ENCODE assay signal across 1 cellular context in the genomic region with DNA sequence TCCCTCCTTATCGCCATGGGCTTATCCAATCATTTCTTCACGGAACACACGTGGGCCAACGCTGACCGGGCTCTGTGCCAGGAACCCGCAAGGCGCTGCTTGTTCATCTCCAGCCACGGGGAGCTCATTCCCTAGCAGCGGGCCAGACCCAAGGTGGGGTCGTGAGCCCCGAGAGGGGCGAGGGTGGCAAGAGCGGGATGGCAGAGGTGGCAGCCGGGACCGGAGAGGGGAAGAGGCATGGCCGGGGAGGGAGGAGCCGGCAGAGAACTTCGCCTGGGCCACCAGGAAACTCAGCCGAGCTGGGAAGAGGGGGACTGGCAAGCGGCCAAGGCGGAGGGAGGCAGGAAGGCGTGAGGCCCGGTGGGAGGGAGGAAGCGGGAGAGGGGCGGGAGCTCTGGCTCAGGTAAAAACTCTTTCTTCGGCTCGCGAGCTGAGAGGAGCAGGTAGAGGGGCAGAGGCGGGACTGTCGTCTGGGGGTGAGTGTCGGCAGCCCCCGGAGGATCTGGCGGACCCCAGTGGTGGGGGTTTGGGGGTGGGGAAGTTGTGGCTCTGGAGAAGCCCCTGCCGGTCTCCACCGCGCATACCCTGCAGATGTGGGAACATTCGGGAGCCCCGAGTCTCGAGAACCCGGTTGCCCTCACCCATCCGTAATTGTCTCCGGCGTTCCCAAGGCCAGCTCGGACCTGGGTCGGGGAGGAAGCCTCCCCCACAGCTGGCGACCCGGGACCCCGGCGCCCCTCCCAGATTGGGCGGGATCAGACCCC.
TF ChIP-seq lines count a peak whose summit lies in the region.

A gene with protein sequence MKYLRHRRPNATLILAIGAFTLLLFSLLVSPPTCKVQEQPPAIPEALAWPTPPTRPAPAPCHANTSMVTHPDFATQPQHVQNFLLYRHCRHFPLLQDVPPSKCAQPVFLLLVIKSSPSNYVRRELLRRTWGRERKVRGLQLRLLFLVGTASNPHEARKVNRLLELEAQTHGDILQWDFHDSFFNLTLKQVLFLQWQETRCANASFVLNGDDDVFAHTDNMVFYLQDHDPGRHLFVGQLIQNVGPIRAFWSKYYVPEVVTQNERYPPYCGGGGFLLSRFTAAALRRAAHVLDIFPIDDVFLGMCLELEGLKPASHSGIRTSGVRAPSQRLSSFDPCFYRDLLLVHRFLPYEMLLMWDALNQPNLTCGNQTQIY (plus strand): TSS at position 408 of the 764 bp plus-strand sequence. CDS start 12,670 bp downstream, outside the sequence.

TF ChIP-seq in K562, 482 proteins besides CTCF, POLR2A, EP300 and RAD21 (continued from another document and continues in another):
- TF ChIP-seq, protein P1, sequence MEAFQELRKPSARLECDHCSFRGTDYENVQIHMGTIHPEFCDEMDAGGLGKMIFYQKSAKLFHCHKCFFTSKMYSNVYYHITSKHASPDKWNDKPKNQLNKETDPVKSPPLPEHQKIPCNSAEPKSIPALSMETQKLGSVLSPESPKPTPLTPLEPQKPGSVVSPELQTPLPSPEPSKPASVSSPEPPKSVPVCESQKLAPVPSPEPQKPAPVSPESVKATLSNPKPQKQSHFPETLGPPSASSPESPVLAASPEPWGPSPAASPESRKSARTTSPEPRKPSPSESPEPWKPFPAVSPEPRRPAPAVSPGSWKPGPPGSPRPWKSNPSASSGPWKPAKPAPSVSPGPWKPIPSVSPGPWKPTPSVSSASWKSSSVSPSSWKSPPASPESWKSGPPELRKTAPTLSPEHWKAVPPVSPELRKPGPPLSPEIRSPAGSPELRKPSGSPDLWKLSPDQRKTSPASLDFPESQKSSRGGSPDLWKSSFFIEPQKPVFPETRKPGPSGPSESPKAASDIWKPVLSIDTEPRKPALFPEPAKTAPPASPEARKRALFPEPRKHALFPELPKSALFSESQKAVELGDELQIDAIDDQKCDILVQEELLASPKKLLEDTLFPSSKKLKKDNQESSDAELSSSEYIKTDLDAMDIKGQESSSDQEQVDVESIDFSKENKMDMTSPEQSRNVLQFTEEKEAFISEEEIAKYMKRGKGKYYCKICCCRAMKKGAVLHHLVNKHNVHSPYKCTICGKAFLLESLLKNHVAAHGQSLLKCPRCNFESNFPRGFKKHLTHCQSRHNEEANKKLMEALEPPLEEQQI (IDR thresholded peaks at IDR 0.05): no peak
- TF ChIP-seq, protein P2, sequence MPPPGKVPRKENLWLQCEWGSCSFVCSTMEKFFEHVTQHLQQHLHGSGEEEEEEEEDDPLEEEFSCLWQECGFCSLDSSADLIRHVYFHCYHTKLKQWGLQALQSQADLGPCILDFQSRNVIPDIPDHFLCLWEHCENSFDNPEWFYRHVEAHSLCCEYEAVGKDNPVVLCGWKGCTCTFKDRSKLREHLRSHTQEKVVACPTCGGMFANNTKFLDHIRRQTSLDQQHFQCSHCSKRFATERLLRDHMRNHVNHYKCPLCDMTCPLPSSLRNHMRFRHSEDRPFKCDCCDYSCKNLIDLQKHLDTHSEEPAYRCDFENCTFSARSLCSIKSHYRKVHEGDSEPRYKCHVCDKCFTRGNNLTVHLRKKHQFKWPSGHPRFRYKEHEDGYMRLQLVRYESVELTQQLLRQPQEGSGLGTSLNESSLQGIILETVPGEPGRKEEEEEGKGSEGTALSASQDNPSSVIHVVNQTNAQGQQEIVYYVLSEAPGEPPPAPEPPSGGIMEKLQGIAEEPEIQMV (tag; conservative IDR thresholded peaks at IDR 0.05; ENCODE audit: low read depth): no peak
- TF ChIP-seq JUNB (CRISPR knock-in tag; conservative IDR thresholded peaks at IDR 0.05) (no peak), PHTF2 (CRISPR knock-in tag; IDR thresholded peaks at IDR 0.05) (no peak), SMARCE1 (IDR thresholded peaks at IDR 0.05) (peak; percentile 48; the same call in 1 of the 2 replicates), ZNF780A (CRISPR knock-in tag; IDR thresholded peaks at IDR 0.05) (no peak), HIVEP1 (CRISPR knock-in tag; IDR thresholded peaks at IDR 0.05) (no peak), FOSL1 (tag; conservative IDR thresholded peaks at IDR 0.05) (no peak), ZNF644 (tag; IDR thresholded peaks at IDR 0.05; ENCODE audit: low read depth) (no peak), OTX1 (CRISPR knock-in tag; IDR thresholded peaks at IDR 0.05) (no peak), ZNF431 (CRISPR knock-in tag; IDR thresholded peaks at IDR 0.05) (no peak), FOXK1 (CRISPR knock-in tag; IDR thresholded peaks at IDR 0.05; ENCODE audit: borderline replicate concordance) (no peak), NONO (IDR thresholded peaks at IDR 0.05; ENCODE audit: low read depth in 2 of 2, low read length in 1 of 2) (0 out of 4 replicates have a peak, but pooled peaks of 1 of the 2 experiments have one; percentile 22), CSDE1 (IDR thresholded peaks at IDR 0.05) (no peak), DIDO1 (tag; IDR thresholded peaks at IDR 0.05; ENCODE audit: low read depth) (no peak), SMAD4 (CRISPR knock-in tag; conservative IDR thresholded peaks at IDR 0.05) (no peak), STAT5B (CRISPR knock-in tag; IDR thresholded peaks at IDR 0.05) (no peak), ZSCAN32 (CRISPR knock-in tag; IDR thresholded peaks at IDR 0.05) (no peak)
- TF ChIP-seq, protein P3, sequence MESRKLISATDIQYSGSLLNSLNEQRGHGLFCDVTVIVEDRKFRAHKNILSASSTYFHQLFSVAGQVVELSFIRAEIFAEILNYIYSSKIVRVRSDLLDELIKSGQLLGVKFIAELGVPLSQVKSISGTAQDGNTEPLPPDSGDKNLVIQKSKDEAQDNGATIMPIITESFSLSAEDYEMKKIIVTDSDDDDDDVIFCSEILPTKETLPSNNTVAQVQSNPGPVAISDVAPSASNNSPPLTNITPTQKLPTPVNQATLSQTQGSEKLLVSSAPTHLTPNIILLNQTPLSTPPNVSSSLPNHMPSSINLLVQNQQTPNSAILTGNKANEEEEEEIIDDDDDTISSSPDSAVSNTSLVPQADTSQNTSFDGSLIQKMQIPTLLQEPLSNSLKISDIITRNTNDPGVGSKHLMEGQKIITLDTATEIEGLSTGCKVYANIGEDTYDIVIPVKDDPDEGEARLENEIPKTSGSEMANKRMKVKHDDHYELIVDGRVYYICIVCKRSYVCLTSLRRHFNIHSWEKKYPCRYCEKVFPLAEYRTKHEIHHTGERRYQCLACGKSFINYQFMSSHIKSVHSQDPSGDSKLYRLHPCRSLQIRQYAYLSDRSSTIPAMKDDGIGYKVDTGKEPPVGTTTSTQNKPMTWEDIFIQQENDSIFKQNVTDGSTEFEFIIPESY (CRISPR knock-in tag; IDR thresholded peaks at IDR 0.05): no peak
- TF ChIP-seq, protein P4, sequence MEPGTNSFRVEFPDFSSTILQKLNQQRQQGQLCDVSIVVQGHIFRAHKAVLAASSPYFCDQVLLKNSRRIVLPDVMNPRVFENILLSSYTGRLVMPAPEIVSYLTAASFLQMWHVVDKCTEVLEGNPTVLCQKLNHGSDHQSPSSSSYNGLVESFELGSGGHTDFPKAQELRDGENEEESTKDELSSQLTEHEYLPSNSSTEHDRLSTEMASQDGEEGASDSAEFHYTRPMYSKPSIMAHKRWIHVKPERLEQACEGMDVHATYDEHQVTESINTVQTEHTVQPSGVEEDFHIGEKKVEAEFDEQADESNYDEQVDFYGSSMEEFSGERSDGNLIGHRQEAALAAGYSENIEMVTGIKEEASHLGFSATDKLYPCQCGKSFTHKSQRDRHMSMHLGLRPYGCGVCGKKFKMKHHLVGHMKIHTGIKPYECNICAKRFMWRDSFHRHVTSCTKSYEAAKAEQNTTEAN (CRISPR knock-in tag; IDR thresholded peaks at IDR 0.05): no peak
- TF ChIP-seq, protein P5, sequence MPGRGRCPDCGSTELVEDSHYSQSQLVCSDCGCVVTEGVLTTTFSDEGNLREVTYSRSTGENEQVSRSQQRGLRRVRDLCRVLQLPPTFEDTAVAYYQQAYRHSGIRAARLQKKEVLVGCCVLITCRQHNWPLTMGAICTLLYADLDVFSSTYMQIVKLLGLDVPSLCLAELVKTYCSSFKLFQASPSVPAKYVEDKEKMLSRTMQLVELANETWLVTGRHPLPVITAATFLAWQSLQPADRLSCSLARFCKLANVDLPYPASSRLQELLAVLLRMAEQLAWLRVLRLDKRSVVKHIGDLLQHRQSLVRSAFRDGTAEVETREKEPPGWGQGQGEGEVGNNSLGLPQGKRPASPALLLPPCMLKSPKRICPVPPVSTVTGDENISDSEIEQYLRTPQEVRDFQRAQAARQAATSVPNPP (IDR thresholded peaks at IDR 0.05; ENCODE audit: borderline replicate concordance, insufficient read depth, insufficient read length): no peak
- TF ChIP-seq, protein P6, sequence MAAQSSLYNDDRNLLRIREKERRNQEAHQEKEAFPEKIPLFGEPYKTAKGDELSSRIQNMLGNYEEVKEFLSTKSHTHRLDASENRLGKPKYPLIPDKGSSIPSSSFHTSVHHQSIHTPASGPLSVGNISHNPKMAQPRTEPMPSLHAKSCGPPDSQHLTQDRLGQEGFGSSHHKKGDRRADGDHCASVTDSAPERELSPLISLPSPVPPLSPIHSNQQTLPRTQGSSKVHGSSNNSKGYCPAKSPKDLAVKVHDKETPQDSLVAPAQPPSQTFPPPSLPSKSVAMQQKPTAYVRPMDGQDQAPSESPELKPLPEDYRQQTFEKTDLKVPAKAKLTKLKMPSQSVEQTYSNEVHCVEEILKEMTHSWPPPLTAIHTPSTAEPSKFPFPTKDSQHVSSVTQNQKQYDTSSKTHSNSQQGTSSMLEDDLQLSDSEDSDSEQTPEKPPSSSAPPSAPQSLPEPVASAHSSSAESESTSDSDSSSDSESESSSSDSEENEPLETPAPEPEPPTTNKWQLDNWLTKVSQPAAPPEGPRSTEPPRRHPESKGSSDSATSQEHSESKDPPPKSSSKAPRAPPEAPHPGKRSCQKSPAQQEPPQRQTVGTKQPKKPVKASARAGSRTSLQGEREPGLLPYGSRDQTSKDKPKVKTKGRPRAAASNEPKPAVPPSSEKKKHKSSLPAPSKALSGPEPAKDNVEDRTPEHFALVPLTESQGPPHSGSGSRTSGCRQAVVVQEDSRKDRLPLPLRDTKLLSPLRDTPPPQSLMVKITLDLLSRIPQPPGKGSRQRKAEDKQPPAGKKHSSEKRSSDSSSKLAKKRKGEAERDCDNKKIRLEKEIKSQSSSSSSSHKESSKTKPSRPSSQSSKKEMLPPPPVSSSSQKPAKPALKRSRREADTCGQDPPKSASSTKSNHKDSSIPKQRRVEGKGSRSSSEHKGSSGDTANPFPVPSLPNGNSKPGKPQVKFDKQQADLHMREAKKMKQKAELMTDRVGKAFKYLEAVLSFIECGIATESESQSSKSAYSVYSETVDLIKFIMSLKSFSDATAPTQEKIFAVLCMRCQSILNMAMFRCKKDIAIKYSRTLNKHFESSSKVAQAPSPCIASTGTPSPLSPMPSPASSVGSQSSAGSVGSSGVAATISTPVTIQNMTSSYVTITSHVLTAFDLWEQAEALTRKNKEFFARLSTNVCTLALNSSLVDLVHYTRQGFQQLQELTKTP (IDR thresholded peaks at IDR 0.05; ENCODE audit: low read depth in 1 of 2, partially characterized antibody in 2 of 2): no peak
- TF ChIP-seq, protein P7, sequence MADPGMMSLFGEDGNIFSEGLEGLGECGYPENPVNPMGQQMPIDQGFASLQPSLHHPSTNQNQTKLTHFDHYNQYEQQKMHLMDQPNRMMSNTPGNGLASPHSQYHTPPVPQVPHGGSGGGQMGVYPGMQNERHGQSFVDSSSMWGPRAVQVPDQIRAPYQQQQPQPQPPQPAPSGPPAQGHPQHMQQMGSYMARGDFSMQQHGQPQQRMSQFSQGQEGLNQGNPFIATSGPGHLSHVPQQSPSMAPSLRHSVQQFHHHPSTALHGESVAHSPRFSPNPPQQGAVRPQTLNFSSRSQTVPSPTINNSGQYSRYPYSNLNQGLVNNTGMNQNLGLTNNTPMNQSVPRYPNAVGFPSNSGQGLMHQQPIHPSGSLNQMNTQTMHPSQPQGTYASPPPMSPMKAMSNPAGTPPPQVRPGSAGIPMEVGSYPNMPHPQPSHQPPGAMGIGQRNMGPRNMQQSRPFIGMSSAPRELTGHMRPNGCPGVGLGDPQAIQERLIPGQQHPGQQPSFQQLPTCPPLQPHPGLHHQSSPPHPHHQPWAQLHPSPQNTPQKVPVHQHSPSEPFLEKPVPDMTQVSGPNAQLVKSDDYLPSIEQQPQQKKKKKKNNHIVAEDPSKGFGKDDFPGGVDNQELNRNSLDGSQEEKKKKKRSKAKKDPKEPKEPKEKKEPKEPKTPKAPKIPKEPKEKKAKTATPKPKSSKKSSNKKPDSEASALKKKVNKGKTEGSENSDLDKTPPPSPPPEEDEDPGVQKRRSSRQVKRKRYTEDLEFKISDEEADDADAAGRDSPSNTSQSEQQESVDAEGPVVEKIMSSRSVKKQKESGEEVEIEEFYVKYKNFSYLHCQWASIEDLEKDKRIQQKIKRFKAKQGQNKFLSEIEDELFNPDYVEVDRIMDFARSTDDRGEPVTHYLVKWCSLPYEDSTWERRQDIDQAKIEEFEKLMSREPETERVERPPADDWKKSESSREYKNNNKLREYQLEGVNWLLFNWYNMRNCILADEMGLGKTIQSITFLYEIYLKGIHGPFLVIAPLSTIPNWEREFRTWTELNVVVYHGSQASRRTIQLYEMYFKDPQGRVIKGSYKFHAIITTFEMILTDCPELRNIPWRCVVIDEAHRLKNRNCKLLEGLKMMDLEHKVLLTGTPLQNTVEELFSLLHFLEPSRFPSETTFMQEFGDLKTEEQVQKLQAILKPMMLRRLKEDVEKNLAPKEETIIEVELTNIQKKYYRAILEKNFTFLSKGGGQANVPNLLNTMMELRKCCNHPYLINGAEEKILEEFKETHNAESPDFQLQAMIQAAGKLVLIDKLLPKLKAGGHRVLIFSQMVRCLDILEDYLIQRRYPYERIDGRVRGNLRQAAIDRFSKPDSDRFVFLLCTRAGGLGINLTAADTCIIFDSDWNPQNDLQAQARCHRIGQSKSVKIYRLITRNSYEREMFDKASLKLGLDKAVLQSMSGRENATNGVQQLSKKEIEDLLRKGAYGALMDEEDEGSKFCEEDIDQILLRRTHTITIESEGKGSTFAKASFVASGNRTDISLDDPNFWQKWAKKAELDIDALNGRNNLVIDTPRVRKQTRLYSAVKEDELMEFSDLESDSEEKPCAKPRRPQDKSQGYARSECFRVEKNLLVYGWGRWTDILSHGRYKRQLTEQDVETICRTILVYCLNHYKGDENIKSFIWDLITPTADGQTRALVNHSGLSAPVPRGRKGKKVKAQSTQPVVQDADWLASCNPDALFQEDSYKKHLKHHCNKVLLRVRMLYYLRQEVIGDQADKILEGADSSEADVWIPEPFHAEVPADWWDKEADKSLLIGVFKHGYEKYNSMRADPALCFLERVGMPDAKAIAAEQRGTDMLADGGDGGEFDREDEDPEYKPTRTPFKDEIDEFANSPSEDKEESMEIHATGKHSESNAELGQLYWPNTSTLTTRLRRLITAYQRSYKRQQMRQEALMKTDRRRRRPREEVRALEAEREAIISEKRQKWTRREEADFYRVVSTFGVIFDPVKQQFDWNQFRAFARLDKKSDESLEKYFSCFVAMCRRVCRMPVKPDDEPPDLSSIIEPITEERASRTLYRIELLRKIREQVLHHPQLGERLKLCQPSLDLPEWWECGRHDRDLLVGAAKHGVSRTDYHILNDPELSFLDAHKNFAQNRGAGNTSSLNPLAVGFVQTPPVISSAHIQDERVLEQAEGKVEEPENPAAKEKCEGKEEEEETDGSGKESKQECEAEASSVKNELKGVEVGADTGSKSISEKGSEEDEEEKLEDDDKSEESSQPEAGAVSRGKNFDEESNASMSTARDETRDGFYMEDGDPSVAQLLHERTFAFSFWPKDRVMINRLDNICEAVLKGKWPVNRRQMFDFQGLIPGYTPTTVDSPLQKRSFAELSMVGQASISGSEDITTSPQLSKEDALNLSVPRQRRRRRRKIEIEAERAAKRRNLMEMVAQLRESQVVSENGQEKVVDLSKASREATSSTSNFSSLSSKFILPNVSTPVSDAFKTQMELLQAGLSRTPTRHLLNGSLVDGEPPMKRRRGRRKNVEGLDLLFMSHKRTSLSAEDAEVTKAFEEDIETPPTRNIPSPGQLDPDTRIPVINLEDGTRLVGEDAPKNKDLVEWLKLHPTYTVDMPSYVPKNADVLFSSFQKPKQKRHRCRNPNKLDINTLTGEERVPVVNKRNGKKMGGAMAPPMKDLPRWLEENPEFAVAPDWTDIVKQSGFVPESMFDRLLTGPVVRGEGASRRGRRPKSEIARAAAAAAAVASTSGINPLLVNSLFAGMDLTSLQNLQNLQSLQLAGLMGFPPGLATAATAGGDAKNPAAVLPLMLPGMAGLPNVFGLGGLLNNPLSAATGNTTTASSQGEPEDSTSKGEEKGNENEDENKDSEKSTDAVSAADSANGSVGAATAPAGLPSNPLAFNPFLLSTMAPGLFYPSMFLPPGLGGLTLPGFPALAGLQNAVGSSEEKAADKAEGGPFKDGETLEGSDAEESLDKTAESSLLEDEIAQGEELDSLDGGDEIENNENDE (IDR thresholded peaks at IDR 0.05; ENCODE audit: low read depth, low read length): no peak
